Comparison of ENCODE assay signal across 8 cellular contexts in the genomic region with DNA sequence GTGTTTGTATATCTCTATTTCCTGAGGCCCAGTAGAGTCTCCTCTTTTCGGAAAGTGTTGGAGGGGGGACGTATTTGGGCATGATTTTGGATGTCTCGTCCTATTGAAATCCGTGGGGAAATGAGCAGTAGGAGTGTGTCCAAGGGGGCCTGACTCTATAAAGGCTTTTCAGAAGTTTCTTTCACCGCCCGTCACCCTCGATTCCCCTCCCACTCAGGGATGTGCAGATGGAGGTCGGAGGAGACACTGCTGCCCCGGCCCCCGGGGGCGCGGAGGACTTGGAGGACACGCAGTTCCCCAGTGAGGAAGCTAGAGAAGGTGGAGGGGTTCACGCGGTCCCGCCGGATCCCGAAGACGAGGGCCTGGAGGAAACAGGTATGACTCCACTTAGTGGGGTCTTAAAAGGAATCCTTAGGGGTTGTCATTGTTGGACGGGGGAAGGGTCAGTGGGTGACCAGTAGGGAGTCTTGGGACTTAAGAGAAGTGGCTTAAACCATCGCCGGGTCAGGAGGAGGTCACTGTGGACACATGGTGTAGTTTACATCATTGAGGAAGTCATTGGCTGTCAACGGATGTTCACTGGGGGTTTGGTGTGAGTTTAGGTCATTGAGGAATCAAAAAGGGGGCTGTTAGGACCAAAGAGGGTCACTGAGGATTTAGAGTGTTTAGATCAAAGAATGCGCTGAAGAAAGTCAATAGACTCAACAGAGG. TPM values are rescaled to one million over a fixed set of nuclear protein-coding genes. Genes with fewer than 3 reads are reported as not detected.
DNase-seq lines count a peak whose midpoint lies in the region; FAIRE-seq and TF ChIP-seq lines count a peak whose summit lies in the region.

No MANE protein-coding gene starts in this region.

- H3K4me1 Mint-ChIP-seq in T-helper 2 cell treated with Interferon-gamma antibody and Interleukin-4, amounts not matched to agents 5 μg/mL and 100 μg/mL, for 36 hours (ENCODE audit: low read depth): peaks cover 23% of the 10 kb centered on the region

- peaks cover 61% of the 10 kb centered on the region for H3K79me2 ChIP-seq in DOHH2 (ENCODE audit: control insufficient read depth, low read length)

- POLR2A ChIA-PET in HEK293 (lab: Yijun Ruan, JAX): interaction anchor here (1.0 to 1.6 kb wide), 4 partner anchors 14 to 1549 kb away, joined by 3 to 5 read pairs (median 3); no protein-coding TSS in a partner anchor

- DNase-seq in T-helper 2 cell treated with Interferon-gamma antibody and Interleukin-4, amounts not matched to agents 5 μg/mL and 100 μg/mL, for 36 hours (ENCODE audit: low spot score): no peak
- no peak for DNase-seq in effector memory CD4-positive, alpha-beta T cell
- DNase-seq in myocyte (ENCODE audit: low read depth) (peak; percentile 23), uterus (peak; percentile 31 to 34), D721Med (ENCODE audit: insufficient read length, low spot score) (no peak), epidermal melanocyte (ENCODE audit: insufficient read length, low spot score) (no peak)

- no peak for FAIRE-seq in D721Med (lab: Jason Lieb, UNC)

- H3K4me2 ChIP-seq in DOHH2 (ENCODE audit: low read length): peak overlapping the region; percentile 80

- H3K4me1 ChIP-seq in DOHH2 (ENCODE audit: control insufficient read depth, low read length) (peaks cover 21% of the 10 kb centered on the region), HEK293 (ENCODE audit: control insufficient read depth, insufficient read depth, low read length) (no peaks in the 10 kb centered on the region), uterus (no peaks in the 10 kb centered on the region)
- H3K4me1 ChIP-seq in effector memory CD4-positive, alpha-beta T cell (ENCODE audit: control insufficient read depth, insufficient read depth, low read length, poor library complexity, severe bottlenecking): peaks cover 21% of the 10 kb centered on the region

- CTCF ChIA-PET in HEK293 (lab: Yijun Ruan, JAX): no interaction called here

- H3K4me3 Mint-ChIP-seq in T-helper 2 cell treated with Interferon-gamma antibody and Interleukin-4, amounts not matched to agents 5 μg/mL and 100 μg/mL, for 36 hours: peak overlapping the region; percentile 94

- no peak for TF ChIP-seq POLR2A in uterus (IDR thresholded peaks at IDR 0.05)

- H3K4me3 ChIP-seq in DOHH2 (ENCODE audit: low read length) (peak overlapping the region; percentile 96), HEK293 (ENCODE audit: low read depth, low read length) (peak overlapping the region; percentile 63), uterus (peak overlapping the region; percentile 69 to 97)
- H3K4me3 ChIP-seq in effector memory CD4-positive, alpha-beta T cell (ENCODE audit: insufficient read depth, low read depth, low read length, poor library complexity, severe bottlenecking): peak overlapping the region; percentile 92

- no peaks in the 10 kb centered on the region; the same call in 1 of the 2 replicates for H3K9me2 ChIP-seq in DOHH2 (replicated peaks; ENCODE audit: control insufficient read depth, low read length)

- H3K27ac ChIP-seq in DOHH2 (ENCODE audit: low read depth, low read length): peak overlapping the region; percentile 96
- peak overlapping the region; percentile 72 for H3K27ac ChIP-seq in HEK293 (ENCODE audit: extremely low read depth, low read depth, low read length)
- peak overlapping the region; percentile 92 for H3K27ac ChIP-seq in effector memory CD4-positive, alpha-beta T cell (ENCODE audit: insufficient read depth, low read length, poor library complexity, severe bottlenecking)
- peak overlapping the region; percentile 94 to 95 for H3K27ac ChIP-seq in uterus

- H3K9me3 Mint-ChIP-seq in T-helper 2 cell treated with Interferon-gamma antibody and Interleukin-4, amounts not matched to agents 5 μg/mL and 100 μg/mL, for 36 hours: no peaks in the 10 kb centered on the region

- intact Hi-C loops in uterus (cut with DNase I; ENCODE audit: low total_unique reads): no loop called here

- H3K27me3 Mint-ChIP-seq in T-helper 2 cell treated with Interferon-gamma antibody and Interleukin-4, amounts not matched to agents 5 μg/mL and 100 μg/mL, for 36 hours (ENCODE audit: low read depth): peaks cover 3% of the 10 kb centered on the region

- H3F3A ChIP-seq in DOHH2 (ENCODE audit: control insufficient read depth, insufficient read depth): peaks cover 2% of the 10 kb centered on the region; the same call in 1 of the 2 replicates

- H3K27me3 ChIP-seq in DOHH2 (ENCODE audit: control insufficient read depth, low read length): no peaks in the 10 kb centered on the region
- no peaks in the 10 kb centered on the region for H3K27me3 ChIP-seq in effector memory CD4-positive, alpha-beta T cell (replicated peaks; ENCODE audit: control insufficient read depth, insufficient read depth, low read length, poor library complexity, severe bottlenecking)
- H3K27me3 ChIP-seq in uterus: no peaks in the 10 kb centered on the region

- H3K9me3 ChIP-seq in DOHH2 (ENCODE audit: control insufficient read depth, insufficient read depth, low read length) (no peaks in the 10 kb centered on the region), HEK293 (ENCODE audit: control insufficient read depth, insufficient read depth, low read depth, low read length) (no peaks in the 10 kb centered on the region), uterus (no peaks in the 10 kb centered on the region)
- no peaks in the 10 kb centered on the region for H3K9me3 ChIP-seq in effector memory CD4-positive, alpha-beta T cell (ENCODE audit: control insufficient read depth, low read length)

- no peak for TF ChIP-seq CTCF in DOHH2 (IDR thresholded peaks at IDR 0.05; ENCODE audit: low read depth, low read length, poor library complexity, severe bottlenecking)
- TF ChIP-seq CTCF in HEK293 (tag by site-specific recombination; IDR thresholded peaks at IDR 0.05): no peak
- TF ChIP-seq CTCF in uterus (IDR thresholded peaks at IDR 0.05): no peak
- no peak for TF ChIP-seq CTCF in D721Med (IDR thresholded peaks at IDR 0.05; ENCODE audit: insufficient read depth, missing control alignments)

- peaks cover 35% of the 10 kb centered on the region for H3K36me3 Mint-ChIP-seq in T-helper 2 cell treated with Interferon-gamma antibody and Interleukin-4, amounts not matched to agents 5 μg/mL and 100 μg/mL, for 36 hours (ENCODE audit: low read depth)

- peaks cover 48% of the 10 kb centered on the region for H3K36me3 ChIP-seq in DOHH2 (ENCODE audit: control insufficient read depth, low read length)
- peaks cover 0 to 33% of the 10 kb centered on the region in 2 experiments; a peak in 2 of 3 replicates for H3K36me3 ChIP-seq in HEK293 (ENCODE audit: control insufficient read depth in 2 of 2, insufficient read depth in 1 of 2, low read length in 2 of 2)
- peaks cover 26% of the 10 kb centered on the region for H3K36me3 ChIP-seq in effector memory CD4-positive, alpha-beta T cell (ENCODE audit: control insufficient read depth, insufficient read depth, low read length)
- no peaks in the 10 kb centered on the region for H3K36me3 ChIP-seq in uterus

- no peaks in the 10 kb centered on the region for H4K20me1 ChIP-seq in DOHH2 (ENCODE audit: control insufficient read depth, insufficient read depth, low read depth, low read length)

- H3K27ac Mint-ChIP-seq in T-helper 2 cell treated with Interferon-gamma antibody and Interleukin-4, amounts not matched to agents 5 μg/mL and 100 μg/mL, for 36 hours: peak overlapping the region; percentile 96

TF ChIP-seq in HEK293, 187 proteins besides CTCF, POLR2A, EP300 and RAD21 (continues in another document):
- TF ChIP-seq REPIN1 (tag by site-specific recombination; IDR thresholded peaks at IDR 0.05; ENCODE audit: low read depth): no peak
- peak; percentile 7; the same call in 1 of the 2 replicates for TF ChIP-seq ZBTB21 (tag by site-specific recombination; IDR thresholded peaks at IDR 0.05)
- TF ChIP-seq ZNF26 (tag by site-specific recombination; IDR thresholded peaks at IDR 0.05): no peak
- TF ChIP-seq ZNF112 (tag by site-specific recombination; IDR thresholded peaks at IDR 0.05): no peak
- TF ChIP-seq, protein P1, sequence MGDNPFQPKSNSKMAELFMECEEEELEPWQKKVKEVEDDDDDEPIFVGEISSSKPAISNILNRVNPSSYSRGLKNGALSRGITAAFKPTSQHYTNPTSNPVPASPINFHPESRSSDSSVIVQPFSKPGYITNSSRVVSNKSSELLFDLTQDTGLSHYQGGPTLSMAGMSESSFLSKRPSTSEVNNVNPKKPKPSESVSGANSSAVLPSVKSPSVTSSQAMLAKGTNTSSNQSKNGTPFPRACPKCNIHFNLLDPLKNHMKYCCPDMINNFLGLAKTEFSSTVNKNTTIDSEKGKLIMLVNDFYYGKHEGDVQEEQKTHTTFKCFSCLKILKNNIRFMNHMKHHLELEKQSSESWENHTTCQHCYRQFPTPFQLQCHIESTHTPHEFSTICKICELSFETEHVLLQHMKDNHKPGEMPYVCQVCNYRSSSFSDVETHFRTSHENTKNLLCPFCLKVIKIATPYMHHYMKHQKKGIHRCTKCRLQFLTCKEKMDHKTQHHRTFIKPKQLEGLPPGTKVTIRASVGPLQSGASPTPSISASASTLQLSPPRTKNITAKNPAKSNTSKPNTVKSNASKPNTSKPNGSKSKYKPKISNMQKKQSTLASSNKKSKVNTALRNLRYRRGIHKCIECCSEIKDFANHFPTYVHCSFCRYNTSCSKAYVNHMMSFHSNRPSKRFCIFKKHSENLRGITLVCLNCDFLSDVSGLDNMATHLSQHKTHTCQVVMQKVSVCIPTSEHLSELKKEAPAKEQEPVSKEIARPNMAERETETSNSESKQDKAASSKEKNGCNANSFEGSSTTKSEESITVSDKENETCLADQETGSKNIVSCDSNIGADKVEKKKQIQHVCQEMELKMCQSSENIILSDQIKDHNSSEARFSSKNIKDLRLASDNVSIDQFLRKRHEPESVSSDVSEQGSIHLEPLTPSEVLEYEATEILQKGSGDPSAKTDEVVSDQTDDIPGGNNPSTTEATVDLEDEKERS (tag by site-specific recombination; IDR thresholded peaks at IDR 0.05): no peak

RNA-seq across cellular contexts. Expression of gene MON1B, which starts 0.4 kb away (rescaled TPM):
- total RNA-seq in myocyte: 9.5 and 12.1 TPM in 2 replicates
- polyA plus RNA-seq in myocyte (2012): 19.1 TPM
- total RNA-seq in uterus: 10 to 100 TPM in 2 of 4 donors, 1 to 10 TPM in 2; 1.3 to 35.8 (median 20.2) TPM

RNA-seq across cellular contexts. Expression of gene SYCE1L, which starts 7.8 kb away (rescaled TPM):
- 0.45 and 1.2 TPM in 2 replicates for total RNA-seq in myocyte
- 0.83 TPM for polyA plus RNA-seq in myocyte (2012)
- total RNA-seq in uterus: 10 to 100 TPM in 1 of 4 donors, under 1 TPM in 1, not detected in 2; 0.48 to 11.4 TPM

Comparison
In these comparisons a context has a peak if more than half of its experiments do, and no peak if none do; other contexts are left out.
1. DNase-seq: peak in myocyte (single experiment) and uterus (2 of 2); none in T-helper 2 cell treated with Interferon-gamma antibody and Interleukin-4, amounts not matched to agents 5 μg/mL and 100 μg/mL, for 36 hours (single experiment), effector memory CD4-positive, alpha-beta T cell (0 of 3), D721Med (single experiment) and epidermal melanocyte (single experiment).
2. Peak in every context shown above with its lines, with median percentiles within 50 percentile points of each other: H3K27ac ChIP-seq and H3K4me3 ChIP-seq.